ENCODE assay signal across 19 cellular contexts in genomic region chr9:1173986-1174385, GRCh38.
DNase-seq lines count a peak whose midpoint lies in the region; ATAC-seq, FAIRE-seq and TF ChIP-seq lines count a peak whose summit lies in the region.
"Had no signal": no experiment of that assay in that cellular context is flagged by ENCODE, and none has a peak within 500 bp of the region (broad histone marks: within the 10 kb centered on the region; RNA-seq: fewer than 3 reads in every experiment).

No MANE protein-coding gene starts in this region.

- H3K27me3 Mint-ChIP-seq in astrocyte (ENCODE audit: low read depth, unreplicated experiment) (peaks cover 6% of the 10 kb centered on the region), endodermal cell (ENCODE audit: insufficient read depth) (peaks cover 10% of the 10 kb centered on the region)

- no peaks in the 10 kb centered on the region for H3K9me3 ChIP-seq in astrocyte (ENCODE audit: insufficient read depth, low read depth, low read length)
- H3K9me3 ChIP-seq in transverse colon: no peaks in the 10 kb centered on the region
- no peaks in the 10 kb centered on the region for H3K9me3 ChIP-seq in endodermal cell (ENCODE audit: control insufficient read depth, low read length)

- CTCF ChIA-PET in BJ (lab: Yijun Ruan, JAX): interaction anchor here (0.5 kb wide), 1 partner anchor 336 kb away, joined by 3 read pairs; no protein-coding TSS in a partner anchor

- no peaks in the 10 kb centered on the region for H3K79me2 ChIP-seq in astrocyte (ENCODE audit: insufficient read depth, low read length)

- H3K27ac Mint-ChIP-seq in astrocyte (ENCODE audit: unreplicated experiment): peak overlapping the region; percentile 80
- no peak overlapping the region for H3K27ac Mint-ChIP-seq in endodermal cell
- H3K27ac Mint-ChIP-seq: CD8-positive, alpha-beta memory T cell had no signal

- no peak for ATAC-seq in HG03108 (IDR thresholded peaks at IDR 0.05; ENCODE audit: unreplicated experiment)
- ATAC-seq: HCT116 had no signal

- H3K27ac ChIP-seq in astrocyte (ENCODE audit: low read depth, low read length) (no peak overlapping the region), transverse colon (peak overlapping the region; percentile 13 to 59 (median 35)), endodermal cell (ENCODE audit: low read depth, low read length) (no peak overlapping the region)
- H3K27ac ChIP-seq: BLaER1 treated with 17β-estradiol and CSF1 and Interleukin-3, amounts not matched to agents 10 nM and 100 nM; SK-N-MC had no signal

- FAIRE-seq in astrocyte (lab: Jason Lieb, UNC): no peak
- FAIRE-seq: D721Med had no signal

- POLR2A ChIA-PET in BJ (lab: Charles Lee): interaction anchor here (0.7 kb wide), 1 partner anchor 10 kb away, joined by 3 read pairs; no protein-coding TSS in a partner anchor

- no peak overlapping the region for H2AFZ ChIP-seq in astrocyte (ENCODE audit: low read depth, low read length)

- H3K9ac ChIP-seq in astrocyte (ENCODE audit: low read length): no peak overlapping the region
- H3K9ac ChIP-seq in endodermal cell (ENCODE audit: extremely low read depth, low read length, poor library complexity, severe bottlenecking): no peak overlapping the region
- H3K9ac ChIP-seq: BLaER1 treated with 17β-estradiol and CSF1 and Interleukin-3, amounts not matched to agents 10 nM and 100 nM had no signal

- TF ChIP-seq CTCF in BJ (IDR thresholded peaks at IDR 0.05; ENCODE audit: insufficient read depth, low read depth, low read length): no peak
- no peak for TF ChIP-seq CTCF in astrocyte (IDR thresholded peaks at IDR 0.05; ENCODE audit: insufficient read depth, low read depth, low read length)
- TF ChIP-seq CTCF in transverse colon (IDR thresholded peaks at IDR 0.05): no peak
- TF ChIP-seq CTCF in endodermal cell (conservative IDR thresholded peaks at IDR 0.05): no peak

- no peak overlapping the region for H3K4me3 ChIP-seq in BJ (ENCODE audit: low read depth, low read length)
- H3K4me3 ChIP-seq in astrocyte (ENCODE audit: insufficient read depth, low read depth, low read length): no peak overlapping the region
- H3K4me3 ChIP-seq in transverse colon: no peak overlapping the region
- H3K4me3 ChIP-seq in endodermal cell (ENCODE audit: low read length): no peak overlapping the region
- H3K4me3 ChIP-seq: BLaER1 treated with 17β-estradiol and CSF1 and Interleukin-3, amounts not matched to agents 10 nM and 100 nM; SK-N-MC had no signal

- H3K4me1 ChIP-seq in astrocyte (ENCODE audit: insufficient read depth, low read length) (no peaks in the 10 kb centered on the region), transverse colon (peaks cover 0 to 28% (median 12%) of the 10 kb centered on the region in 4 donors), endodermal cell (ENCODE audit: control insufficient read depth, insufficient read depth, low read length) (peaks cover 6% of the 10 kb centered on the region)

- H3K4me3 Mint-ChIP-seq in astrocyte (ENCODE audit: unreplicated experiment) (no peak overlapping the region), endodermal cell (no peak overlapping the region)
- H3K4me3 Mint-ChIP-seq: CD8-positive, alpha-beta memory T cell had no signal

- WGBS in transverse colon (ENCODE audit: low coverage in 1 of 2), 2 donors: 21 to 41% methylated on average over 1 to 6 of the region's 6 CpGs
- WGBS in endodermal cell (ENCODE audit: insufficient coverage in 1 of 2, insufficient read length in 1 of 2), 2 experiments: 87 to 93% methylated on average over 3 to 6 of the region's 6 CpGs

- no peak for TF ChIP-seq EP300 in transverse colon (IDR thresholded peaks at IDR 0.05; ENCODE audit: low read depth)

- DNase-seq in BJ (ENCODE audit: low read depth) (peak; percentile 25), NCI-H1105 (lab: John Stamatoyannopoulos, UW) (peak; percentile 47), astrocyte (ENCODE audit: low read depth) (no peak), transverse colon (no peak), NCI-H446 treated with DMSO at 0.1 percent for 48 hours (lab: John Stamatoyannopoulos, UW) (no peak), endodermal cell (no peak)
- DNase-seq: ACHN; CD8-positive, alpha-beta memory T cell; KBM-7; NCI-H1694 treated with DMSO at 0.1 percent for 48 hours; NCI-H2107; NCI-H226; NCI-H524 treated with DMSO at 0.1 percent for 48 hours; Right ventricle myocardium superior had no signal

- H3K4me1 Mint-ChIP-seq in astrocyte (ENCODE audit: low read depth, unreplicated experiment): peaks cover 22% of the 10 kb centered on the region
- peaks cover 6% of the 10 kb centered on the region for H3K4me1 Mint-ChIP-seq in endodermal cell
- H3K4me1 Mint-ChIP-seq: CD8-positive, alpha-beta memory T cell had no signal

- H3K36me3 Mint-ChIP-seq in astrocyte (ENCODE audit: low read depth, unreplicated experiment) (no peaks in the 10 kb centered on the region), endodermal cell (ENCODE audit: low read depth) (no peaks in the 10 kb centered on the region)
- H3K36me3 Mint-ChIP-seq: CD8-positive, alpha-beta memory T cell had no signal

- no peak overlapping the region for H3K4me2 ChIP-seq in astrocyte (ENCODE audit: low read length)
- H3K4me2 ChIP-seq: BLaER1 treated with 17β-estradiol and CSF1 and Interleukin-3, amounts not matched to agents 10 nM and 100 nM had no signal

- no peak for TF ChIP-seq POLR2A in transverse colon (IDR thresholded peaks at IDR 0.05)

- peaks cover 5% of the 10 kb centered on the region for H3K9me3 Mint-ChIP-seq in astrocyte (ENCODE audit: unreplicated experiment)
- H3K9me3 Mint-ChIP-seq in endodermal cell: no peaks in the 10 kb centered on the region

- intact Hi-C loops in transverse colon (cut with DNase I; ENCODE audit: low total_unique reads): no loop called here

- in situ Hi-C loops in transverse colon (cut with MboI; ENCODE audit: low pct_ligation_motif_present in 1 of 4, low pct_unique_long_range_greater_than_20kb in 1 of 4, low sequenced_read_pairs in 3 of 4): no loop called here

- H3K27me3 ChIP-seq in BJ (ENCODE audit: control insufficient read depth, insufficient read depth, low read length) (no peaks in the 10 kb centered on the region), astrocyte (ENCODE audit: insufficient read depth, low read length) (no peaks in the 10 kb centered on the region), transverse colon (no peaks in the 10 kb centered on the region), endodermal cell (ENCODE audit: control insufficient read depth, insufficient read depth, low read length, poor library complexity, severe bottlenecking) (no peaks in the 10 kb centered on the region)
- H3K27me3 ChIP-seq: BLaER1 treated with 17β-estradiol and CSF1 and Interleukin-3, amounts not matched to agents 10 nM and 100 nM had no signal

- H3K36me3 ChIP-seq in BJ (ENCODE audit: control insufficient read depth, insufficient read depth, low read length): no peaks in the 10 kb centered on the region
- no peaks in the 10 kb centered on the region for H3K36me3 ChIP-seq in astrocyte (ENCODE audit: insufficient read depth, low read length)
- no peaks in the 10 kb centered on the region for H3K36me3 ChIP-seq in transverse colon
- H3K36me3 ChIP-seq in endodermal cell (ENCODE audit: control insufficient read depth, insufficient read depth, low read length): no peaks in the 10 kb centered on the region
- H3K36me3 ChIP-seq: BLaER1 treated with 17β-estradiol and CSF1 and Interleukin-3, amounts not matched to agents 10 nM and 100 nM had no signal

- H4K20me1 ChIP-seq in astrocyte (ENCODE audit: insufficient read depth, low read length): no peaks in the 10 kb centered on the region
- H4K20me1 ChIP-seq: BLaER1 treated with 17β-estradiol and CSF1 and Interleukin-3, amounts not matched to agents 10 nM and 100 nM had no signal

Comparison
In these comparisons a context has a peak if more than half of its experiments do, and no peak if none do; other contexts are left out.
1. DNase-seq: peak in BJ (single experiment) and NCI-H1105 (single experiment); none in astrocyte (single experiment), transverse colon (single experiment), NCI-H446 treated with DMSO at 0.1 percent for 48 hours (single experiment) and endodermal cell (single experiment).
2. H3K27ac ChIP-seq: peak in transverse colon (4 of 4); none in astrocyte (single experiment) and endodermal cell (single experiment).